Comparison of ENCODE assay signal across 11 cellular contexts in the genomic region with DNA sequence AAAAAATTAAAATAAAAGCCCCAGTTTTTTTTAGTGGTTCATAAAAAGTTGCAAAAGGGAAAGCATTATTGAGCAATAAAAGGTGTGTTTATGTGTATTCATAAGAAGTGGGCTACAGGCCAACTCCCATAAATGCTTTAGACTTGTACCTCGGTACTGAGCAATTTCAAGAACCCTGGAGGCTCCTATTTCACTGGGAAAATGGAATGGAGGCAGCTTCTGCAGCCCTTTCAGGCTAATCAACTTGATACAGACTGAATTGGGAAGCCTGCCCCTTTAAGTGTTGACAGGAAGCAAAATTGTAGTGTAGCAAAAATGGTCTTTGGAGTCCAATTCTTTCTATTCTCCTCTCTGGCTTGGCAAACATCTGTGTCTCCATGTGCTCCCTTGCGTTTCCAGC.
A peak's percentile ranks its signal among the peaks of the same experiment; 100 is the strongest.
DNase-seq lines count a peak whose midpoint lies in the region; ATAC-seq and TF ChIP-seq lines count a peak whose summit lies in the region.
"Had no signal": no experiment of that assay in that cellular context is flagged by ENCODE, and none has a peak within 500 bp of the region (broad histone marks: within the 10 kb centered on the region; RNA-seq: fewer than 3 reads in every experiment).

No MANE protein-coding gene starts in this region.

- no peaks in the 10 kb centered on the region for H3K9me2 ChIP-seq in PC-3 (replicated peaks; ENCODE audit: low read length)

- H3K4me2 ChIP-seq in BLaER1 treated with 17β-estradiol and CSF1 and Interleukin-3, amounts not matched to agents 10 nM and 100 nM = peak overlapping the region; percentile 32 to 68 (median 50); a peak in 21 of 22 replicates
- H3K4me2 ChIP-seq in PC-3 (ENCODE audit: low read length) = no peak overlapping the region

- H3K9ac ChIP-seq in BLaER1 treated with 17β-estradiol and CSF1 and Interleukin-3, amounts not matched to agents 10 nM and 100 nM = no peak overlapping the region
- no peak overlapping the region for H3K9ac ChIP-seq in PC-3 (ENCODE audit: low read length)

- no peak overlapping the region for H3K27ac ChIP-seq in BLaER1 treated with 17β-estradiol and CSF1 and Interleukin-3, amounts not matched to agents 10 nM and 100 nM
- H3K27ac ChIP-seq in PC-3 (ENCODE audit: low read length) = no peak overlapping the region
- no peak overlapping the region for H3K27ac ChIP-seq in right cardiac atrium (ENCODE audit: low read length)
- no peak overlapping the region for H3K27ac ChIP-seq in WERI-Rb-1
- H3K27ac ChIP-seq: C4-2B had no signal

- DNase-seq in M059J (ENCODE audit: low read depth) = peak; percentile 55
- DNase-seq in PC-3 = peak; percentile 66
- DNase-seq in right cardiac atrium = no peak
- no peak for DNase-seq in epidermal melanocyte (ENCODE audit: insufficient read length, low spot score)
- no peak for DNase-seq in kidney glomerular epithelial cell (lab: John Stamatoyannopoulos, UW)
- no peak for DNase-seq in WERI-Rb-1
- DNase-seq in glomerular visceral epithelial cell (ENCODE audit: extremely low spot score) = no peak
- DNase-seq: activated CD4-positive, alpha-beta T cell treated with anti-CD3 and anti-CD28 coated beads for 48 hours; retina had no signal

- H2AFZ ChIP-seq in PC-3 (ENCODE audit: low read length) = no peak overlapping the region

- H3K27me3 ChIP-seq in BLaER1 treated with 17β-estradiol and CSF1 and Interleukin-3, amounts not matched to agents 10 nM and 100 nM = no peaks in the 10 kb centered on the region
- H3K27me3 ChIP-seq in PC-3 (ENCODE audit: low read length) = peaks cover 44% of the 10 kb centered on the region
- H3K27me3 ChIP-seq in right cardiac atrium (ENCODE audit: control insufficient read depth, insufficient read depth) = no peaks in the 10 kb centered on the region
- H3K27me3 ChIP-seq in WERI-Rb-1 (ENCODE audit: insufficient read depth, low read depth, severe bottlenecking) = no peaks in the 10 kb centered on the region

- no TSS peak for BruUV-seq in PC-3 (replicated peaks; lab: Mats Ljungman, UMichigan)

- no peaks in the 10 kb centered on the region for H3K79me2 ChIP-seq in PC-3 (ENCODE audit: low read length)

- H3K36me3 ChIP-seq in BLaER1 treated with 17β-estradiol and CSF1 and Interleukin-3, amounts not matched to agents 10 nM and 100 nM = no peaks in the 10 kb centered on the region
- H3K36me3 ChIP-seq in PC-3 (ENCODE audit: low read depth, low read length) (no peaks in the 10 kb centered on the region), WERI-Rb-1 (no peaks in the 10 kb centered on the region)

- ATAC-seq in PC-3 (peak; percentile 73), right cardiac atrium (peak; percentile 51 to 87)

- no peaks in the 10 kb centered on the region for H3F3A ChIP-seq in PC-3 (ENCODE audit: low read length, unreplicated experiment)

- POLR2A ChIA-PET in PC-3 (lab: Charles Lee; ENCODE audit: unreplicated experiment) = no interaction called here

- H3K4me1 ChIP-seq in BLaER1 treated with 17β-estradiol and CSF1 and Interleukin-3, amounts not matched to agents 10 nM and 100 nM = peaks cover 11 to 17% (median 13%) of the 10 kb centered on the region in 10 experiments; a peak in 19 of 20 replicates
- H3K4me1 ChIP-seq in PC-3 (ENCODE audit: insufficient read depth, low read length) (no peaks in the 10 kb centered on the region), right cardiac atrium (ENCODE audit: control insufficient read depth, insufficient read depth, low read length) (peaks cover 2% of the 10 kb centered on the region)

- 33% methylated on average over 2 of the region's 2 CpGs for WGBS in right cardiac atrium

- H3K9me3 ChIP-seq in BLaER1 treated with 17β-estradiol and CSF1 and Interleukin-3, amounts not matched to agents 10 nM and 100 nM (replicated peaks in 1 of 11) = peaks cover 0 to 23% (median 8%) of the 10 kb centered on the region in 11 experiments; a peak in 10 of 22 replicates
- H3K9me3 ChIP-seq in PC-3 (ENCODE audit: low read length) (no peaks in the 10 kb centered on the region), right cardiac atrium (ENCODE audit: control insufficient read depth, low read length) (no peaks in the 10 kb centered on the region), WERI-Rb-1 (ENCODE audit: severe bottlenecking) (no peaks in the 10 kb centered on the region)

- CTCF ChIA-PET in PC-3 (lab: Charles Lee) = no interaction called here

- no peak overlapping the region for H3K4me3 ChIP-seq in BLaER1 treated with 17β-estradiol and CSF1 and Interleukin-3, amounts not matched to agents 10 nM and 100 nM
- H3K4me3 ChIP-seq in PC-3 (ENCODE audit: low read length) (no peak overlapping the region), right cardiac atrium (ENCODE audit: low read length) (no peak overlapping the region), WERI-Rb-1 (ENCODE audit: low read depth, low read length) (no peak overlapping the region)

- no peaks in the 10 kb centered on the region for H4K20me1 ChIP-seq in BLaER1 treated with 17β-estradiol and CSF1 and Interleukin-3, amounts not matched to agents 10 nM and 100 nM
- H4K20me1 ChIP-seq in PC-3 (ENCODE audit: low read length) = no peaks in the 10 kb centered on the region

- intact Hi-C loops in PC-3 (cut with micrococcal nuclease) = no loop called here
- intact Hi-C loops in right cardiac atrium (cut with DNase I) = no loop called here

- TF ChIP-seq CTCF in PC-3 (conservative IDR thresholded peaks at IDR 0.05; ENCODE audit: low read depth, low read length) (no peak), WERI-Rb-1 (IDR thresholded peaks at IDR 0.05; ENCODE audit: low read depth, low read length) (no peak)

Comparison
In these comparisons a context has a peak if more than half of its experiments do, and no peak if none do; other contexts are left out.
1. DNase-seq: peak in M059J (single experiment) and PC-3 (single experiment); none in right cardiac atrium (0 of 3), epidermal melanocyte (single experiment), kidney glomerular epithelial cell (single experiment), WERI-Rb-1 (single experiment) and glomerular visceral epithelial cell (single experiment).